In genomic region chr4:177464026-177464425, GRCh38 we compare ENCODE assay signal across 21 cellular contexts.
"Had no signal": no experiment of that assay in that cellular context is flagged by ENCODE, and none has a peak within 500 bp of the region (broad histone marks: within the 10 kb centered on the region; RNA-seq: fewer than 3 reads in every experiment).

No MANE protein-coding gene starts in this region.

- H3K4me3 Mint-ChIP-seq: activated CD4-positive, alpha-beta memory T cell treated with anti-CD3 and anti-CD28 coated beads, Interleukin-2, amount 10 ng/mL, durations not matched to agents 7 days and 5 days; activated CD4-positive, alpha-beta T cell treated with anti-CD3 and anti-CD28 coated beads for 36 hours; activated CD8-positive, alpha-beta memory T cell treated with anti-CD3 and anti-CD28 coated beads, Interleukin-2, amount 10 ng/mL, durations not matched to agents 7 days and 5 days; activated naive CD8-positive, alpha-beta T cell treated with anti-CD3 and anti-CD28 coated beads for 36 hours; memory B cell; naive B cell; neural crest cell had no signal

- H3K27ac ChIP-seq: brain microvascular endothelial cell, coronary artery, gastrocnemius medialis, left ventricle myocardium inferior, prostate gland, tibial artery, uterus had no signal

- H3K4me1 ChIP-seq: gastrocnemius medialis, left ventricle myocardium inferior, prostate gland, tibial artery, uterus had no signal

- H3K9me3 ChIP-seq: gastrocnemius medialis, left ventricle myocardium inferior, prostate gland, tibial artery, uterus had no signal

- H3K9me3 Mint-ChIP-seq: activated CD4-positive, alpha-beta memory T cell treated with anti-CD3 and anti-CD28 coated beads, Interleukin-2, amount 10 ng/mL, durations not matched to agents 7 days and 5 days; activated naive CD8-positive, alpha-beta T cell treated with anti-CD3 and anti-CD28 coated beads for 36 hours; memory B cell; neural crest cell had no signal

- H3K27ac Mint-ChIP-seq: activated CD4-positive, alpha-beta memory T cell treated with anti-CD3 and anti-CD28 coated beads, Interleukin-2, amount 10 ng/mL, durations not matched to agents 7 days and 5 days; activated CD4-positive, alpha-beta T cell treated with anti-CD3 and anti-CD28 coated beads for 36 hours; activated CD8-positive, alpha-beta memory T cell treated with anti-CD3 and anti-CD28 coated beads, Interleukin-2, amount 10 ng/mL, durations not matched to agents 7 days and 5 days; activated naive CD8-positive, alpha-beta T cell treated with anti-CD3 and anti-CD28 coated beads for 36 hours; memory B cell; naive B cell had no signal

- H3K36me3 ChIP-seq: brain microvascular endothelial cell, gastrocnemius medialis, left ventricle myocardium inferior, prostate gland, tibial artery, uterus had no signal

- H3K4me3 ChIP-seq: coronary artery, gastrocnemius medialis, left ventricle myocardium inferior, prostate gland, tibial artery, uterus had no signal

- H3K27me3 Mint-ChIP-seq: activated CD4-positive, alpha-beta memory T cell treated with anti-CD3 and anti-CD28 coated beads, Interleukin-2, amount 10 ng/mL, durations not matched to agents 7 days and 5 days; activated CD4-positive, alpha-beta T cell treated with anti-CD3 and anti-CD28 coated beads for 36 hours; activated CD8-positive, alpha-beta memory T cell treated with anti-CD3 and anti-CD28 coated beads, Interleukin-2, amount 10 ng/mL, durations not matched to agents 7 days and 5 days; activated naive CD8-positive, alpha-beta T cell treated with anti-CD3 and anti-CD28 coated beads for 36 hours; memory B cell; naive B cell had no signal

- ATAC-seq: activated CD4-positive, alpha-beta T cell treated with anti-CD3 and anti-CD28 coated beads for 36 hours; activated CD8-positive, alpha-beta memory T cell treated with anti-CD3 and anti-CD28 coated beads, Interleukin-2, amount 10 ng/mL, durations not matched to agents 7 days and 5 days; gastrocnemius medialis; right cardiac atrium; stimulated activated naive CD8-positive, alpha-beta T cell treated with anti-CD3 and anti-CD28 coated beads, Interleukin-15, Interleukin-2, amounts not matched to agents 100 U/mL and 50 U/mL, for 24 hours had no signal

- H3K27me3 ChIP-seq: brain microvascular endothelial cell, gastrocnemius medialis, tibial artery, uterus had no signal

- H3K36me3 Mint-ChIP-seq: activated CD8-positive, alpha-beta memory T cell treated with anti-CD3 and anti-CD28 coated beads, Interleukin-2, amount 10 ng/mL, durations not matched to agents 7 days and 5 days; activated naive CD8-positive, alpha-beta T cell treated with anti-CD3 and anti-CD28 coated beads for 36 hours; naive B cell had no signal

- DNase-seq: activated CD4-positive, alpha-beta memory T cell treated with anti-CD3 and anti-CD28 coated beads, Interleukin-2, amount 10 ng/mL, durations not matched to agents 7 days and 5 days; activated CD4-positive, alpha-beta T cell treated with anti-CD3 and anti-CD28 coated beads for 36 hours; activated CD8-positive, alpha-beta memory T cell treated with anti-CD3 and anti-CD28 coated beads, Interleukin-2, amount 10 ng/mL, durations not matched to agents 7 days and 5 days; activated naive CD4-positive, alpha-beta T cell; activated naive CD8-positive, alpha-beta T cell treated with anti-CD3 and anti-CD28 coated beads for 36 hours; anterior cingulate cortex; brain microvascular endothelial cell; gastrocnemius medialis; left ventricle myocardium inferior; naive B cell; right cardiac atrium; stimulated activated CD4-positive, alpha-beta T cell treated with anti-CD3 and anti-CD28 coated beads, Interleukin-2, amount 100 ng/mL, for 24 hours; stimulated activated naive CD8-positive, alpha-beta T cell treated with anti-CD3 and anti-CD28 coated beads, Interleukin-15, Interleukin-2, amounts not matched to agents 100 U/mL and 50 U/mL, for 24 hours; substantia nigra; T-helper 2 cell; tibial artery; uterus had no signal

- H3K4me1 Mint-ChIP-seq: activated CD4-positive, alpha-beta memory T cell treated with anti-CD3 and anti-CD28 coated beads, Interleukin-2, amount 10 ng/mL, durations not matched to agents 7 days and 5 days; activated CD4-positive, alpha-beta T cell treated with anti-CD3 and anti-CD28 coated beads for 36 hours; activated CD8-positive, alpha-beta memory T cell treated with anti-CD3 and anti-CD28 coated beads, Interleukin-2, amount 10 ng/mL, durations not matched to agents 7 days and 5 days; activated naive CD8-positive, alpha-beta T cell treated with anti-CD3 and anti-CD28 coated beads for 36 hours; naive B cell; neural crest cell had no signal
